Comparison of ENCODE assay signal across 8 cellular contexts in genomic region chr13:48094781-48095502, GRCh38. TPM values are rescaled to one million over a fixed set of nuclear protein-coding genes. Genes with fewer than 3 reads are reported as not detected.
DNase-seq lines count a peak whose midpoint lies in the region; ATAC-seq, FAIRE-seq and TF ChIP-seq lines count a peak whose summit lies in the region.

A gene with protein sequence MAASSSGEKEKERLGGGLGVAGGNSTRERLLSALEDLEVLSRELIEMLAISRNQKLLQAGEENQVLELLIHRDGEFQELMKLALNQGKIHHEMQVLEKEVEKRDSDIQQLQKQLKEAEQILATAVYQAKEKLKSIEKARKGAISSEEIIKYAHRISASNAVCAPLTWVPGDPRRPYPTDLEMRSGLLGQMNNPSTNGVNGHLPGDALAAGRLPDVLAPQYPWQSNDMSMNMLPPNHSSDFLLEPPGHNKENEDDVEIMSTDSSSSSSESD (minus strand): TSS chr13:48095104. CDS start chr13:48095078, 26 bp downstream.

- TF ChIP-seq CTCF in D721Med (IDR thresholded peaks at IDR 0.05; ENCODE audit: insufficient read depth, missing control alignments), result peak; percentile 94

- DNase-seq in D721Med (ENCODE audit: insufficient read length, low spot score) (peak; percentile 85), NT2/D1 (ENCODE audit: low read depth, low spot score) (peak; percentile 82), mesenteric fat pad (ENCODE audit: low spot score) (peak; percentile 99)
- peak; percentile 92 for DNase-seq in activated CD8-positive, alpha-beta memory T cell treated with anti-CD3 and anti-CD28 coated beads, Interleukin-2, amount 50 U/mL, for 1 hour (ENCODE audit: extremely low read depth)
- DNase-seq in stimulated activated CD8-positive, alpha-beta memory T cell treated with anti-CD3 and anti-CD28 coated beads, Interleukin-15, amount 100 ng/mL, for 24 hours (ENCODE audit: low read depth), result peak; percentile 99

- H3K4me3 ChIP-seq in HUES48 (ENCODE audit: low read depth, low read length) (peak within 1 kb of the TSS; percentile 91), NT2/D1 (ENCODE audit: insufficient read length, low read depth) (peak within 1 kb of the TSS; percentile 88)

- H3K27me3 ChIP-seq in HUES48 (ENCODE audit: control insufficient read depth, insufficient read depth, low read length), result no peaks in the 10 kb centered on the region
- H3K27me3 ChIP-seq in NT2/D1 (ENCODE audit: insufficient read depth, insufficient read length), result no peaks in the 10 kb centered on the region

- in situ Hi-C loops in endometrial microvascular endothelial cells (cut with HindIII; ENCODE audit: inconsistent ontology term, low pct_unique_long_range_greater_than_20kb, low sequenced_read_pairs), result no loop called here

- H3K36me3 ChIP-seq in HUES48 (ENCODE audit: control insufficient read depth, insufficient read depth, low read length), result no peaks in the 10 kb centered on the region
- peaks cover 13% of the 10 kb centered on the region for H3K36me3 ChIP-seq in NT2/D1 (ENCODE audit: insufficient read depth, insufficient read length, low read length)

- ATAC-seq in GM21390 (IDR thresholded peaks at IDR 0.05; ENCODE audit: unreplicated experiment), result peak; percentile 93

- H3K27ac ChIP-seq in HUES48 (ENCODE audit: low read depth, low read length), result peak within 1 kb of the TSS; percentile 68

- no peak for FAIRE-seq in D721Med (lab: Jason Lieb, UNC)

- H3K9me3 ChIP-seq in HUES48 (ENCODE audit: control insufficient read depth, insufficient read depth, low read length) (no peaks in the 10 kb centered on the region), NT2/D1 (ENCODE audit: insufficient read depth, low read length) (no peaks in the 10 kb centered on the region)

- peaks cover 22% of the 10 kb centered on the region for H3K4me1 ChIP-seq in HUES48 (ENCODE audit: control insufficient read depth, insufficient read depth, low read length)
- no peaks in the 10 kb centered on the region for H3K4me1 ChIP-seq in NT2/D1 (ENCODE audit: insufficient read depth, insufficient read length)

- H3K9ac ChIP-seq in HUES48 (ENCODE audit: low read depth, low read length) (peak within 1 kb of the TSS; percentile 93), NT2/D1 (ENCODE audit: insufficient read length, low read depth) (peak within 1 kb of the TSS; percentile 94)

RNA-seq across cellular contexts. Expression of the gene that starts here (rescaled TPM):
- total RNA-seq in endometrial microvascular endothelial cells (ENCODE audit: inconsistent ontology term), result 22.7 TPM
- total RNA-seq in mesenteric fat pad, result 43.3 TPM

Comparison
In these comparisons a context has a peak if more than half of its experiments do, and no peak if none do; other contexts are left out.
1. Peak in every context shown above with its lines: DNase-seq, ATAC-seq, H3K4me3 ChIP-seq and H3K27ac ChIP-seq.